ENCODE assay signal across 1 cellular context in genomic region chrX:101659601-101660063, GRCh38.
TF ChIP-seq lines count a peak whose summit lies in the region.

ARMCX2 (minus strand) TSS chrX:101659850; CDS start chrX:101657588, 2,262 bp downstream.

TF ChIP-seq in GM12878, 131 proteins besides CTCF, POLR2A, EP300 and RAD21 (continued from another document):
- TF ChIP-seq MAX (IDR thresholded peaks at IDR 0.05; ENCODE audit: low read depth, low read length) (peak; percentile 78), ATF3 (IDR thresholded peaks at IDR 0.05; ENCODE audit: borderline replicate concordance, extremely low read depth, low read depth, low read length) (peak; percentile 55; the same call in 1 of the 2 replicates), USF2 (IDR thresholded peaks at IDR 0.05; ENCODE audit: borderline replicate concordance, low read depth, low read length) (peak; percentile 78), BHLHE40 (IDR thresholded peaks at IDR 0.05; ENCODE audit: borderline replicate concordance in 1 of 2, low read depth in 2 of 2, low read length in 1 of 2) (peak in 1 of 2 experiments; percentile 72; a peak in 1 of 4 replicates), POLR2AphosphoS2 (IDR thresholded peaks at IDR 0.05; ENCODE audit: low read depth, low read length) (0 out of 2 replicates have a peak, but pooled peaks have one; percentile 44), RBBP5 (conservative IDR thresholded peaks at IDR 0.05) (no peak), CREM (IDR thresholded peaks at IDR 0.05; ENCODE audit: low read depth) (peak; percentile 40; the same call in 1 of the 2 replicates), CUX1 (IDR thresholded peaks at IDR 0.05; ENCODE audit: insufficient replicate concordance, low read depth, low read length) (no peak), CREB1 (IDR thresholded peaks at IDR 0.05; ENCODE audit: low read depth) (0 out of 2 replicates have a peak, but pooled peaks have one; percentile 37), IRF5 (IDR thresholded peaks at IDR 0.05; ENCODE audit: borderline replicate concordance) (no peak), SRF (IDR thresholded peaks at IDR 0.05; ENCODE audit: low read depth in 2 of 2, low read length in 2 of 2) (no peak), USF1 (IDR thresholded peaks at IDR 0.05; ENCODE audit: borderline replicate concordance, extremely low read length, insufficient read depth, low read depth, low read length) (peak; percentile 96), ZNF384 (IDR thresholded peaks at IDR 0.05; ENCODE audit: borderline replicate concordance, low read depth, low read length) (no peak), HCFC1 (IDR thresholded peaks at IDR 0.05; ENCODE audit: low read length) (no peak), HDAC6 (IDR thresholded peaks at IDR 0.05; ENCODE audit: unreplicated experiment) (no peak), NBN (IDR thresholded peaks at IDR 0.05) (no peak), ZBTB40 (IDR thresholded peaks at IDR 0.05; ENCODE audit: borderline replicate concordance) (no peak), JUNB (IDR thresholded peaks at IDR 0.05) (no peak), POLR2AphosphoS5 (IDR thresholded peaks at IDR 0.05; ENCODE audit: low read length) (peak; percentile 92), TBL1XR1 (IDR thresholded peaks at IDR 0.05; ENCODE audit: low read depth, low read length) (no peak), ZBED1 (IDR thresholded peaks at IDR 0.05; ENCODE audit: borderline replicate concordance) (no peak), LARP7 (IDR thresholded peaks at IDR 0.05) (no peak), RAD51 (IDR thresholded peaks at IDR 0.05) (peak; percentile 91), PML (IDR thresholded peaks at IDR 0.05; ENCODE audit: low read length) (0 out of 2 replicates have a peak, but pooled peaks have one; percentile 67)
TF ChIP-seq in GM12878: peak in this region for 14.
